Comparison of ENCODE assay signal across 1 cellular context in genomic region chr12:31406345-31406744, GRCh38.
TF ChIP-seq lines count a peak whose summit lies in the region.

No MANE protein-coding gene starts in this region.

TF ChIP-seq in GM12878, 131 proteins besides CTCF, POLR2A, EP300 and RAD21 (continued from another document and continues in another):
- TF ChIP-seq BCLAF1 (IDR thresholded peaks at IDR 0.05) (no peak), TBL1XR1 (IDR thresholded peaks at IDR 0.05; ENCODE audit: low read depth, low read length) (peak; percentile 75), RBBP5 (conservative IDR thresholded peaks at IDR 0.05) (no peak), EED (IDR thresholded peaks at IDR 0.05; ENCODE audit: low read depth) (no peak), RAD51 (IDR thresholded peaks at IDR 0.05) (no peak), USF1 (IDR thresholded peaks at IDR 0.05; ENCODE audit: borderline replicate concordance, extremely low read length, insufficient read depth, low read depth, low read length) (no peak), MEF2B (IDR thresholded peaks at IDR 0.05; ENCODE audit: partially characterized antibody, poor library complexity, severe bottlenecking) (peak; percentile 89), FOXM1 (IDR thresholded peaks at IDR 0.05; ENCODE audit: low read depth, low read length) (peak; percentile 85), PRDM15 (CRISPR knock-in tag; IDR thresholded peaks at IDR 0.05) (no peak), ZZZ3 (IDR thresholded peaks at IDR 0.05; ENCODE audit: control insufficient read depth, insufficient read length, low read depth) (no peak), RUNX3 (IDR thresholded peaks at IDR 0.05; ENCODE audit: low read length) (peak; percentile 93), SMAD5 (IDR thresholded peaks at IDR 0.05; ENCODE audit: low read depth) (no peak), NFYA (IDR thresholded peaks at IDR 0.05; ENCODE audit: borderline replicate concordance, low read depth, low read length) (no peak), SP1 (IDR thresholded peaks at IDR 0.05; ENCODE audit: low read depth, low read length) (no peak), HDGF (IDR thresholded peaks at IDR 0.05) (no peak), YY1 (IDR thresholded peaks at IDR 0.05; ENCODE audit: low read depth, low read length) (no peak), JUND (IDR thresholded peaks at IDR 0.05; ENCODE audit: low read depth, low read length) (no peak), IRF3 (IDR thresholded peaks at IDR 0.05) (no peak), SRF (IDR thresholded peaks at IDR 0.05; ENCODE audit: low read depth in 2 of 2, low read length in 2 of 2) (no peak), FOXK2 (IDR thresholded peaks at IDR 0.05) (no peak), MYC (IDR thresholded peaks at IDR 0.05; ENCODE audit: insufficient read depth, insufficient read length, insufficient replicate concordance, low read length, severe bottlenecking) (no peak), GABPA (IDR thresholded peaks at IDR 0.05; ENCODE audit: low read depth) (no peak), ZBTB4 (CRISPR knock-in tag; IDR thresholded peaks at IDR 0.05) (no peak), ATF2 (IDR thresholded peaks at IDR 0.05; ENCODE audit: low read length) (peak; percentile 89), ATF7 (IDR thresholded peaks at IDR 0.05; ENCODE audit: low read depth) (peak; percentile 62), EZH2 (IDR thresholded peaks at IDR 0.05; ENCODE audit: borderline replicate concordance, control insufficient read depth, low read depth, low read length) (no peak), ASH2L (IDR thresholded peaks at IDR 0.05; ENCODE audit: borderline replicate concordance, low read depth) (no peak), ZBTB33 (IDR thresholded peaks at IDR 0.05) (no peak), ATF3 (IDR thresholded peaks at IDR 0.05; ENCODE audit: borderline replicate concordance, extremely low read depth, low read depth, low read length) (no peak), ZNF687 (IDR thresholded peaks at IDR 0.05) (no peak), POU2F2 (IDR thresholded peaks at IDR 0.05; ENCODE audit: borderline replicate concordance, low read depth, low read length) (0 out of 3 replicates have a peak, but pooled peaks have one; percentile 23), ZNF274 (IDR thresholded peaks at IDR 0.05; ENCODE audit: insufficient read depth, insufficient read length) (no peak), ZNF217 (IDR thresholded peaks at IDR 0.05) (peak; percentile 83; the same call in 1 of the 2 replicates), PBX3 (IDR thresholded peaks at IDR 0.05; ENCODE audit: insufficient replicate concordance, low read depth, low read length) (no peak)
